8 cellular contexts compared by ENCODE assay signal in genomic region chr7:28272461-28272877, GRCh38.
DNase-seq lines count a peak whose midpoint lies in the region; ATAC-seq lines count a peak whose summit lies in the region.

No MANE protein-coding gene starts in this region.

- peaks cover 9% of the 10 kb centered on the region for H3K4me1 Mint-ChIP-seq in activated naive CD4-positive, alpha-beta T cell treated with anti-CD3 and anti-CD28 coated beads for 36 hours (ENCODE audit: low read depth)

- H3K4me3 ChIP-seq in skeletal muscle satellite cell (ENCODE audit: low read length): peak overlapping the region; percentile 50

- H3K4me2 ChIP-seq in skeletal muscle satellite cell (ENCODE audit: low read length): peak overlapping the region; percentile 79

- H3K9ac ChIP-seq in skeletal muscle satellite cell (ENCODE audit: low read depth, low read length): peak overlapping the region; percentile 51

- H3K27me3 ChIP-seq in skeletal muscle satellite cell (ENCODE audit: control insufficient read depth, insufficient read depth, low read length): no peaks in the 10 kb centered on the region

- peaks cover 38% of the 10 kb centered on the region for H3K27me3 Mint-ChIP-seq in activated naive CD4-positive, alpha-beta T cell treated with anti-CD3 and anti-CD28 coated beads for 36 hours (ENCODE audit: low read depth)

- CTCF ChIA-PET in activated naive CD4-positive, alpha-beta T cell treated with anti-CD3 and anti-CD28 coated beads for 36 hours (lab: Charles Lee): interaction anchor here (0.8 kb wide), 1 partner anchor 159 kb away, joined by 3 read pairs; no protein-coding TSS in a partner anchor

- intact Hi-C loops in activated naive CD4-positive, alpha-beta T cell treated with anti-CD3 and anti-CD28 coated beads for 36 hours (cut with micrococcal nuclease): loop anchor here (1.0 kb wide), 1 partner anchor 130 kb away; no protein-coding TSS in a partner anchor

- no peaks in the 10 kb centered on the region for H3K4me1 ChIP-seq in skeletal muscle satellite cell (ENCODE audit: control insufficient read depth, insufficient read depth, low read length)

- H3K9me3 Mint-ChIP-seq in activated naive CD4-positive, alpha-beta T cell treated with anti-CD3 and anti-CD28 coated beads for 36 hours: peaks cover 4% of the 10 kb centered on the region
- peaks cover 4 to 18% of the 10 kb centered on the region in 2 donors for H3K9me3 Mint-ChIP-seq in activated naive CD4-positive, alpha-beta T cell treated with anti-CD3 and anti-CD28 coated beads, Interleukin-2, amount 50 U/mL, for 72 hours

- H3K4me3 Mint-ChIP-seq in activated naive CD4-positive, alpha-beta T cell treated with anti-CD3 and anti-CD28 coated beads for 36 hours: no peak overlapping the region

- H3K9me3 ChIP-seq in skeletal muscle satellite cell (replicated peaks; ENCODE audit: low read length): no peaks in the 10 kb centered on the region

- no peak overlapping the region for H3K27ac Mint-ChIP-seq in activated naive CD4-positive, alpha-beta T cell treated with anti-CD3 and anti-CD28 coated beads for 36 hours
- no peak overlapping the region for H3K27ac Mint-ChIP-seq in activated naive CD4-positive, alpha-beta T cell treated with anti-CD3 and anti-CD28 coated beads, Interleukin-2, amount 50 U/mL, for 72 hours

- peak; percentile 58 for DNase-seq in activated naive CD4-positive, alpha-beta T cell treated with anti-CD3 and anti-CD28 coated beads for 36 hours
- no peak for DNase-seq in activated naive CD4-positive, alpha-beta T cell treated with anti-CD3 and anti-CD28 coated beads, Interleukin-2, amount 50 U/mL, for 72 hours (ENCODE audit: low spot score in 2 of 2)
- DNase-seq in NCI-H526 treated with DMSO at 0.1 percent for 48 hours (lab: John Stamatoyannopoulos, UW): peak; percentile 17
- peak in 49 of 56 donors; percentile 3 to 71 (median 31) for DNase-seq in amygdala (lab: John Stamatoyannopoulos, UW)
- DNase-seq in hypothalamus (lab: John Stamatoyannopoulos, UW): peak in 39 of 51 donors; percentile 1 to 71 (median 22)
- DNase-seq in central memory CD4-positive, alpha-beta T cell: no peak

- peaks cover 3% of the 10 kb centered on the region for H3K36me3 Mint-ChIP-seq in activated naive CD4-positive, alpha-beta T cell treated with anti-CD3 and anti-CD28 coated beads for 36 hours (ENCODE audit: low read depth)
- peaks cover 12 to 21% of the 10 kb centered on the region in 2 donors for H3K36me3 Mint-ChIP-seq in activated naive CD4-positive, alpha-beta T cell treated with anti-CD3 and anti-CD28 coated beads, Interleukin-2, amount 50 U/mL, for 72 hours

- H3K36me3 ChIP-seq in skeletal muscle satellite cell (ENCODE audit: insufficient read depth, low read length): no peaks in the 10 kb centered on the region

- no peak for ATAC-seq in activated naive CD4-positive, alpha-beta T cell treated with anti-CD3 and anti-CD28 coated beads, Interleukin-2, amount 50 U/mL, for 72 hours
- ATAC-seq in GM18858 (IDR thresholded peaks at IDR 0.05; ENCODE audit: unreplicated experiment): no peak

Comparison
In these comparisons a context has a peak if more than half of its experiments do, and no peak if none do; other contexts are left out.
1. DNase-seq: peak in activated naive CD4-positive, alpha-beta T cell treated with anti-CD3 and anti-CD28 coated beads for 36 hours (single experiment), NCI-H526 treated with DMSO at 0.1 percent for 48 hours (single experiment), amygdala (49 of 56) and hypothalamus (39 of 51); none in activated naive CD4-positive, alpha-beta T cell treated with anti-CD3 and anti-CD28 coated beads, Interleukin-2, amount 50 U/mL, for 72 hours (0 of 2) and central memory CD4-positive, alpha-beta T cell (single experiment).